ENCODE assay signal across 8 cellular contexts in genomic region chr11:78350646-78351165, GRCh38.
A peak's percentile ranks its signal among the peaks of the same experiment; 100 is the strongest.
DNase-seq lines count a peak whose midpoint lies in the region; ATAC-seq and TF ChIP-seq lines count a peak whose summit lies in the region.

No MANE protein-coding gene starts in this region.

- no peaks in the 10 kb centered on the region for H3K36me3 ChIP-seq in esophagus muscularis mucosa

- no peak for TF ChIP-seq EP300 in esophagus muscularis mucosa (IDR thresholded peaks at IDR 0.05)

- peak overlapping the region; percentile 25 for H3K4me3 Mint-ChIP-seq in neural crest cell

- peak overlapping the region; percentile 23 to 39 (median 35) for H3K4me3 ChIP-seq in esophagus muscularis mucosa

- DNase-seq in GM03348 (ENCODE audit: low spot score): peak; percentile 50
- DNase-seq in esophagus muscularis mucosa (ENCODE audit: extremely low spot score): no peak
- no peak for DNase-seq in neural crest cell (ENCODE audit: low read depth, low spot score)
- no peak for DNase-seq in stimulated activated naive CD4-positive, alpha-beta T cell (lab: John Stamatoyannopoulos, UW)
- DNase-seq in stimulated activated CD4-positive, alpha-beta T cell treated with anti-CD3 and anti-CD28 coated beads, Interleukin-4, amount 100 ng/mL, for 1 hour: no peak

- peak overlapping the region; percentile 85 for H3K27ac Mint-ChIP-seq in neural crest cell (ENCODE audit: unreplicated experiment)

- H3K36me3 Mint-ChIP-seq in neural crest cell (ENCODE audit: low read depth): peaks cover 7% of the 10 kb centered on the region

- 25% methylated on average over 7 of the region's 7 CpGs for WGBS in esophagus muscularis mucosa

- H3K27me3 ChIP-seq in esophagus muscularis mucosa: no peaks in the 10 kb centered on the region

- intact Hi-C loops in esophagus muscularis mucosa (cut with DNase I): no loop called here

- TF ChIP-seq CTCF in esophagus muscularis mucosa (IDR thresholded peaks at IDR 0.05) (peak in 1 of 3 experiments; percentile 3), neural crest cell (conservative IDR thresholded peaks at IDR 0.05) (no peak)

- H3K9me3 Mint-ChIP-seq in neural crest cell: no peaks in the 10 kb centered on the region

- no peaks in the 10 kb centered on the region for H3K27me3 Mint-ChIP-seq in neural crest cell (ENCODE audit: low read depth)

- ATAC-seq in HG03108 (IDR thresholded peaks at IDR 0.05; ENCODE audit: unreplicated experiment): no peak
- no peak for ATAC-seq in HG03571 (IDR thresholded peaks at IDR 0.05; ENCODE audit: unreplicated experiment)

- H3K27ac ChIP-seq in esophagus muscularis mucosa (replicated peaks in 1 of 4): peak overlapping the region; percentile 63 to 76 (median 72)

- H3K9me3 ChIP-seq in esophagus muscularis mucosa: no peaks in the 10 kb centered on the region

- TF ChIP-seq POLR2A in esophagus muscularis mucosa (IDR thresholded peaks at IDR 0.05; ENCODE audit: low read depth): no peak

- peaks cover 51% of the 10 kb centered on the region for H3K4me1 Mint-ChIP-seq in neural crest cell

- peaks cover 36 to 65% (median 57%) of the 10 kb centered on the region in 4 donors for H3K4me1 ChIP-seq in esophagus muscularis mucosa

TF ChIP-seq in PFSK-1, 5 proteins besides CTCF, POLR2A, EP300 and RAD21:
- TF ChIP-seq FOXP2 (optimal IDR thresholded peaks at IDR 0.05; ENCODE audit: borderline replicate concordance, extremely low read depth, extremely low read length, insufficient read depth): no peak
- peak; percentile 88; the same call in 1 of the 2 replicates for TF ChIP-seq SIN3A (IDR thresholded peaks at IDR 0.05; ENCODE audit: borderline replicate concordance, insufficient read depth, low read length)
- TF ChIP-seq TAF1 (IDR thresholded peaks at IDR 0.05; ENCODE audit: borderline replicate concordance, insufficient read depth, low read length): peak; percentile 38; the same call in 1 of the 2 replicates
- 0 out of 2 replicates have a peak, but pooled peaks have one; percentile 21 for TF ChIP-seq POLR2AphosphoS5 (IDR thresholded peaks at IDR 0.05; ENCODE audit: low read depth, low read length)
- TF ChIP-seq REST (IDR thresholded peaks at IDR 0.05; ENCODE audit: insufficient read depth in 1 of 2, low read depth in 2 of 2, low read length in 2 of 2): no peak
